17 cellular contexts compared by ENCODE assay signal in genomic region chr1:182292193-182292741, GRCh38.
DNase-seq lines count a peak whose midpoint lies in the region; ATAC-seq and TF ChIP-seq lines count a peak whose summit lies in the region.
"Had no signal": no experiment of that assay in that cellular context is flagged by ENCODE, and none has a peak within 500 bp of the region (broad histone marks: within the 10 kb centered on the region; RNA-seq: fewer than 3 reads in every experiment).

No MANE protein-coding gene starts in this region.

- DNase-seq in OCI-M1 (lab: John Stamatoyannopoulos, UW) (peak; percentile 25), body of pancreas (no peak), glomerular visceral epithelial cell (ENCODE audit: extremely low spot score) (no peak), Ammon's horn (ENCODE audit: low spot score) (no peak)
- DNase-seq in activated effector memory CD4-positive, alpha-beta T cell treated with Interleukin-2 at 50 U/mL for 16 hours, result no peak
- DNase-seq: DMS 273 treated with DMSO at 0.1 percent for 48 hours, GF-D8, NCI-H1105 treated with DMSO at 0.1 percent for 48 hours, NCI-H1694, NCI-H2081 treated with DMSO at 0.1 percent for 48 hours, NCI-H446 treated with DMSO at 0.1 percent for 48 hours, NCI-H69, Right ventricle myocardium superior, SK-N-SH had no signal

- TF ChIP-seq POLR2A in body of pancreas (IDR thresholded peaks at IDR 0.05), result no peak

- H3K27ac ChIP-seq in body of pancreas, result peak overlapping the region; percentile 49 to 80 (median 78)
- H3K27ac ChIP-seq in liver (ENCODE audit: low read depth in 1 of 2, low read length in 2 of 2), result peak overlapping the region; percentile 93 to 96
- peak overlapping the region; percentile 84 for H3K27ac ChIP-seq in skeletal muscle tissue (ENCODE audit: low read depth, low read length)

- WGBS in body of pancreas, 2 donors, result 58 to 68% methylated on average over 8 of the region's 8 CpGs
- WGBS in liver, result 43% methylated on average over 8 of the region's 8 CpGs

- H3K9ac ChIP-seq in liver (ENCODE audit: low read depth in 1 of 2, low read length in 2 of 2), result peak overlapping the region; percentile 13 to 72
- peak overlapping the region in 2 of 3 donors; percentile 18 to 52 for H3K9ac ChIP-seq in skeletal muscle tissue (ENCODE audit: low read depth in 1 of 3, low read length in 3 of 3)
- H3K9ac ChIP-seq: SK-N-SH had no signal

- H3K27me3 ChIP-seq in body of pancreas, result no peaks in the 10 kb centered on the region
- H3K27me3 ChIP-seq in liver (ENCODE audit: control insufficient read depth in 4 of 4, insufficient read depth in 4 of 4, low read length in 3 of 4), result no peaks in the 10 kb centered on the region
- H3K27me3 ChIP-seq in skeletal muscle tissue (ENCODE audit: control insufficient read depth in 3 of 3, insufficient read depth in 3 of 3, low read length in 3 of 3), result no peaks in the 10 kb centered on the region

- H3K4me3 ChIP-seq in body of pancreas (no peak overlapping the region), liver (ENCODE audit: low read depth in 1 of 3, low read length in 3 of 3) (peak overlapping the region in 2 of 3 donors; percentile 9 to 60), skeletal muscle tissue (ENCODE audit: low read length in 3 of 3) (no peak overlapping the region)
- H3K4me3 ChIP-seq: GM12878 had no signal

- H3K36me3 ChIP-seq in body of pancreas (replicated peaks in 1 of 2; ENCODE audit: insufficient read depth in 1 of 2, low read depth in 2 of 2), result no peaks in the 10 kb centered on the region
- no peaks in the 10 kb centered on the region for H3K36me3 ChIP-seq in liver (ENCODE audit: control insufficient read depth in 4 of 4, insufficient read depth in 3 of 4, low read depth in 1 of 4, low read length in 3 of 4)
- no peaks in the 10 kb centered on the region for H3K36me3 ChIP-seq in skeletal muscle tissue (ENCODE audit: control insufficient read depth in 3 of 3, insufficient read depth in 3 of 3, low read length in 3 of 3)

- intact Hi-C loops in body of pancreas (cut with DNase I), result no loop called here

- no peak for TF ChIP-seq RAD21 in liver (IDR thresholded peaks at IDR 0.05)

- peaks cover 56% of the 10 kb centered on the region for H3K4me1 ChIP-seq in body of pancreas
- peaks cover 9 to 57% (median 37%) of the 10 kb centered on the region in 4 donors for H3K4me1 ChIP-seq in liver (ENCODE audit: control insufficient read depth in 4 of 4, insufficient read depth in 4 of 4, low read length in 3 of 4)
- H3K4me1 ChIP-seq in skeletal muscle tissue (ENCODE audit: control insufficient read depth in 3 of 3, insufficient read depth in 3 of 3, low read length in 3 of 3), result peaks cover 36 to 53% (median 41%) of the 10 kb centered on the region in 3 donors

- no peak for ATAC-seq in body of pancreas
- ATAC-seq: GM12878 had no signal

- TF ChIP-seq CTCF in body of pancreas (IDR thresholded peaks at IDR 0.05) (no peak), liver (IDR thresholded peaks at IDR 0.05; ENCODE audit: low read depth, low read length, missing input control) (no peak)

- H3K9me3 ChIP-seq in body of pancreas, result no peaks in the 10 kb centered on the region
- H3K9me3 ChIP-seq in liver (ENCODE audit: control insufficient read depth in 4 of 4, low read length in 3 of 4), result no peaks in the 10 kb centered on the region
- H3K9me3 ChIP-seq in skeletal muscle tissue (ENCODE audit: control insufficient read depth in 3 of 3, low read length in 3 of 3), result no peaks in the 10 kb centered on the region
- H3K9me3 ChIP-seq: SK-N-SH had no signal

TF ChIP-seq in liver, 16 proteins besides CTCF, POLR2A, EP300 and RAD21:
- TF ChIP-seq HNF4G (IDR thresholded peaks at IDR 0.05) (no peak), YY1 (IDR thresholded peaks at IDR 0.05) (no peak), TAF1 (conservative IDR thresholded peaks at IDR 0.05) (peak; percentile 69), ZBTB33 (IDR thresholded peaks at IDR 0.05) (peak; percentile 57), GABPA (IDR thresholded peaks at IDR 0.05 in 1 of 2, conservative IDR thresholded peaks at IDR 0.05 in 1 of 2) (no peak)

Comparison
In these comparisons a context has a peak if more than half of its experiments do, and no peak if none do; other contexts are left out.
1. H3K4me3 ChIP-seq: peak in liver (2 of 3); none in body of pancreas (0 of 2) and skeletal muscle tissue (0 of 3).
2. Peak in every context shown above with its lines, with median percentiles within 50 percentile points of each other: H3K27ac ChIP-seq.